ENCODE assay signal across 8 cellular contexts in genomic region chr7:37201003-37201875, GRCh38.
DNase-seq lines count a peak whose midpoint lies in the region; ATAC-seq, FAIRE-seq and TF ChIP-seq lines count a peak whose summit lies in the region.

No MANE protein-coding gene starts in this region.

- TF ChIP-seq EP300 in upper lobe of left lung (IDR thresholded peaks at IDR 0.05) = peak in 1 of 4 donors; percentile 56

- peak overlapping the region; percentile 57 for H2AFZ ChIP-seq in ACC112 (ENCODE audit: low read length, unreplicated experiment)

- peak in 2 of 3 donors; percentile 41 to 65 for TF ChIP-seq CTCF in omental fat pad (IDR thresholded peaks at IDR 0.05)
- peak; percentile 67 to 83 (median 76) for TF ChIP-seq CTCF in upper lobe of left lung (IDR thresholded peaks at IDR 0.05)

- peaks cover 10% of the 10 kb centered on the region for H3K4me1 Mint-ChIP-seq in activated naive CD4-positive, alpha-beta T cell treated with anti-CD3 and anti-CD28 coated beads, Interleukin-2, amount 10 ng/mL, durations not matched to agents 7 days and 5 days

- no peaks in the 10 kb centered on the region for H3K9me3 Mint-ChIP-seq in activated naive CD4-positive, alpha-beta T cell treated with anti-CD3 and anti-CD28 coated beads, Interleukin-2, amount 10 ng/mL, durations not matched to agents 7 days and 5 days

- H3K4me3 ChIP-seq in ACC112 (ENCODE audit: low read depth, low read length) (no peak overlapping the region), upper lobe of left lung (no peak overlapping the region)

- no peaks in the 10 kb centered on the region for H3K27me3 ChIP-seq in ACC112 (ENCODE audit: insufficient read depth, low read length)
- H3K27me3 ChIP-seq in upper lobe of left lung = no peaks in the 10 kb centered on the region

- TF ChIP-seq POLR2A in upper lobe of left lung (IDR thresholded peaks at IDR 0.05) = no peak

- peak; percentile 66 for FAIRE-seq in GM18507 (lab: Jason Lieb, UNC)

- WGBS in upper lobe of left lung, 2 donors = 28 to 31% methylated on average over 6 of the region's 6 CpGs

- no peaks in the 10 kb centered on the region for H3K27me3 Mint-ChIP-seq in activated naive CD4-positive, alpha-beta T cell treated with anti-CD3 and anti-CD28 coated beads, Interleukin-2, amount 10 ng/mL, durations not matched to agents 7 days and 5 days

- no peak overlapping the region for H3K27ac ChIP-seq in ACC112 (ENCODE audit: low read depth, low read length)
- peak overlapping the region in 3 of 4 donors; percentile 27 to 72 (median 39) for H3K27ac ChIP-seq in upper lobe of left lung

- CTCF ChIA-PET in activated naive CD4-positive, alpha-beta T cell treated with anti-CD3 and anti-CD28 coated beads, Interleukin-2, amount 10 ng/mL, durations not matched to agents 7 days and 5 days (lab: Charles Lee) = interaction anchor here (0.7 to 5.0 kb wide), 19 partner anchors 11 to 728 kb away, joined by 3 to 61 read pairs (median 3); no protein-coding TSS in a partner anchor

- H3K36me3 ChIP-seq in ACC112 (ENCODE audit: insufficient read depth, low read length) = no peaks in the 10 kb centered on the region
- H3K36me3 ChIP-seq in upper lobe of left lung = peaks cover 0 to 28% (median 18%) of the 10 kb centered on the region in 4 donors

- H3K4me1 ChIP-seq in ACC112 (ENCODE audit: control insufficient read depth, insufficient read depth, low read length, unreplicated experiment) (peaks cover 4% of the 10 kb centered on the region), upper lobe of left lung (peaks cover 5 to 25% (median 18%) of the 10 kb centered on the region in 4 donors)

- DNase-seq in GM18507 (ENCODE audit: extremely low spot score, insufficient read length, low read depth) (peak; percentile 28), LHCN-M2 (ENCODE audit: low read depth) (peak; percentile 73), RPMI7951 (ENCODE audit: low read depth) (peak; percentile 69), globus pallidus (ENCODE audit: low spot score) (peak; percentile 87), omental fat pad (ENCODE audit: low spot score) (peak; percentile 70), upper lobe of left lung (peak in 1 of 2 donors; percentile 86)
- DNase-seq in activated naive CD4-positive, alpha-beta T cell treated with anti-CD3 and anti-CD28 coated beads, Interleukin-2, amount 10 ng/mL, durations not matched to agents 7 days and 5 days = peak; percentile 61

- H3K27ac Mint-ChIP-seq in activated naive CD4-positive, alpha-beta T cell treated with anti-CD3 and anti-CD28 coated beads, Interleukin-2, amount 10 ng/mL, durations not matched to agents 7 days and 5 days = no peak overlapping the region

- no peaks in the 10 kb centered on the region for H3K9me3 ChIP-seq in upper lobe of left lung

- H3K79me2 ChIP-seq in ACC112 (ENCODE audit: control insufficient read depth, insufficient read depth, low read length, unreplicated experiment) = no peaks in the 10 kb centered on the region

- no peak overlapping the region for H3K4me3 Mint-ChIP-seq in activated naive CD4-positive, alpha-beta T cell treated with anti-CD3 and anti-CD28 coated beads, Interleukin-2, amount 10 ng/mL, durations not matched to agents 7 days and 5 days

- ATAC-seq in omental fat pad (ENCODE audit: low FRiP score) (peak; percentile 78), upper lobe of left lung (ENCODE audit: low FRiP score in 2 of 2) (peak; percentile 84 to 92)

- peaks cover 43% of the 10 kb centered on the region for H3K36me3 Mint-ChIP-seq in activated naive CD4-positive, alpha-beta T cell treated with anti-CD3 and anti-CD28 coated beads, Interleukin-2, amount 10 ng/mL, durations not matched to agents 7 days and 5 days
